In genomic region chr3:51945031-51945840, GRCh38 we compare ENCODE assay signal across 25 cellular contexts. TPM values are rescaled to one million over a fixed set of nuclear protein-coding genes. Genes with fewer than 3 reads are reported as not detected.
"Had no signal": no experiment of that assay in that cellular context is flagged by ENCODE, and none has a peak within 500 bp of the region (broad histone marks: within the 10 kb centered on the region; RNA-seq: fewer than 3 reads in every experiment).

No MANE protein-coding gene starts in this region.

- H3K36me3 ChIP-seq: cardiac muscle cell, thoracic aorta, WERI-Rb-1 had no signal

- H3K4me3 ChIP-seq: cardiac muscle cell, left lung, right lobe of liver, smooth muscle cell, thoracic aorta, upper lobe of left lung had no signal

- H3K4me3 Mint-ChIP-seq: activated CD4-positive, alpha-beta memory T cell treated with anti-CD3 and anti-CD28 coated beads for 36 hours; endodermal cell; neural crest cell; stimulated activated naive B cell treated with anti-CD40 and anti-IgM and Interleukin-4, amounts not matched to agents 10 μg/mL and 1 μg/mL and 100 μg/mL, for 72 hours had no signal

- ATAC-seq: activated naive CD4-positive, alpha-beta T cell treated with anti-CD3 and anti-CD28 coated beads, Interleukin-2, amount 50 U/mL, for 72 hours; foreskin keratinocyte; left lung; right lobe of liver; stimulated activated naive B cell treated with anti-CD40 and anti-IgM and Interleukin-4, amounts not matched to agents 10 μg/mL and 1 μg/mL and 100 μg/mL, for 72 hours had no signal

- H3K9me3 ChIP-seq: left lung, right lobe of liver, thoracic aorta, upper lobe of left lung had no signal

- H3K27ac Mint-ChIP-seq: activated CD4-positive, alpha-beta memory T cell treated with anti-CD3 and anti-CD28 coated beads for 36 hours; endodermal cell; stimulated activated naive B cell treated with anti-CD40 and anti-IgM and Interleukin-4, amounts not matched to agents 10 μg/mL and 1 μg/mL and 100 μg/mL, for 72 hours had no signal

- H3K36me3 Mint-ChIP-seq: activated CD4-positive, alpha-beta memory T cell treated with anti-CD3 and anti-CD28 coated beads for 36 hours had no signal

- DNase-seq: activated CD4-positive, alpha-beta memory T cell treated with anti-CD3 and anti-CD28 coated beads for 36 hours; activated gamma-delta T cell; activated T-cell treated with anti-CD3 and anti-CD28 coated beads for 4 hours; amniotic stem cell; foreskin keratinocyte; glutamatergic neuron; stimulated activated CD4-positive, alpha-beta T cell treated with anti-CD3 and anti-CD28 coated beads, Interleukin-4, amount 100 ng/mL, for 24 hours; stimulated activated naive B cell treated with anti-CD40 and anti-IgM and Interleukin-4, amounts not matched to agents 10 μg/mL and 1 μg/mL and 100 μg/mL, for 72 hours; SW 1271; T-helper 2 cell; upper lobe of left lung; WERI-Rb-1 had no signal

- H3K27me3 Mint-ChIP-seq: activated CD4-positive, alpha-beta memory T cell treated with anti-CD3 and anti-CD28 coated beads for 36 hours; stimulated activated naive B cell treated with anti-CD40 and anti-IgM and Interleukin-4, amounts not matched to agents 10 μg/mL and 1 μg/mL and 100 μg/mL, for 72 hours had no signal

- H3K9me3 Mint-ChIP-seq: activated CD4-positive, alpha-beta memory T cell treated with anti-CD3 and anti-CD28 coated beads for 36 hours; activated naive CD4-positive, alpha-beta T cell treated with anti-CD3 and anti-CD28 coated beads, Interleukin-2, amount 50 U/mL, for 72 hours; endodermal cell; neural crest cell; stimulated activated naive B cell treated with anti-CD40 and anti-IgM and Interleukin-4, amounts not matched to agents 10 μg/mL and 1 μg/mL and 100 μg/mL, for 72 hours had no signal

- H3K27me3 ChIP-seq: cardiac muscle cell, foreskin keratinocyte, left lung, right lobe of liver, upper lobe of left lung had no signal

- H3K27ac ChIP-seq: cardiac muscle cell, epithelial cell of prostate, foreskin keratinocyte, left lung, right lobe of liver, thoracic aorta, upper lobe of left lung, WERI-Rb-1 had no signal

RNA-seq across cellular contexts. Expression of gene GPR62, which starts 9.9 kb away (rescaled TPM):
- total RNA-seq: activated CD4-positive, alpha-beta memory T cell treated with anti-CD3 and anti-CD28 coated beads for 36 hours; activated naive CD4-positive, alpha-beta T cell treated with anti-CD3 and anti-CD28 coated beads, Interleukin-2, amount 50 U/mL, for 72 hours; dermis microvascular lymphatic vessel endothelial cell; foreskin keratinocyte; kidney epithelial cell; left lung; myocyte; osteocyte; thoracic aorta; upper lobe of left lung had no signal
- polyA plus RNA-seq: foreskin keratinocyte had no signal
